8 cellular contexts compared by ENCODE assay signal in the genomic region with DNA sequence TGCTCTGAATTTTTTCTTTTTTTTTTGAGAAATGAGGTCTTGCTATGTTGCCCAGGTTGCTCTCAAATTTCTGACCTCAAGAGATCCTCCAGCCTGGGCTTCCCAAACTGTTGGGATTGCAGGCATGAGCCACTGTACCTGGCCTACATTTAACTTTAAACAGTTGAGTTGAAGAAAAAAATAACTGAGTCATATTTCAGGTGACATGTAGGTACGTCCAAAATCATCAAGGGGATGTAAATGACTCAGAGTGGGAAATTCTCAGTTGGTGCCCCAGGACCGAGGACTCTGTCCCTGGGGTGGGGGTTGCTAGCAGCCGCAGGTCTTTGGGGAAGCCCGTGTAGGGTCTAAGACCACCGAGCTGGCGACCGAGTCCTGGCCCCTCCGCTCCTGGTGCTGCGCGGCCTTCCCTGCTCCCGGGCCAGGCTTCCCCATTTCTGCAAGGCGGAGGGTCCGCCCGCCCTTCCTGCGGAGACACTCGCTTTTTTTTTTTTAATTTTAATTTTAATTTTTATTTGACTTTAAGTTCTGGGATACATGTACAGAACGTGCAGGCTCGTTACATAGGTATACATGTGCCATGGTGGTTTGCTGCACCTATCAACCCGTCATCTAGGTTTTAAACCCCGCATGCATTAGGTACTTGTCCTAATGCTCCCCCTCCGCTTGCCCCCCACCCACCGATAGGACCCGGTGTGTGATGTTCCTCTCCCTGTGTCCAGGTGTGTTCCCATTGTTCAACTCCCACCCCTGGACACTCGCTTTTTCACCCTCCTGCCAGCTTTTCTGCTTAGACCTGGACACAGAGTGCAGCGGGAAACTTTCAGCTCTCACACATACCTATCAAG. TPM values are rescaled to one million over a fixed set of nuclear protein-coding genes. Genes with fewer than 3 reads are reported as not detected.
DNase-seq lines count a peak whose midpoint lies in the region; ATAC-seq and TF ChIP-seq lines count a peak whose summit lies in the region.

No MANE protein-coding gene starts in this region.

- H3K4me1 Mint-ChIP-seq in activated naive CD4-positive, alpha-beta T cell treated with anti-CD3 and anti-CD28 coated beads for 36 hours (ENCODE audit: low read depth): peaks cover 24% of the 10 kb centered on the region
- H3K4me1 Mint-ChIP-seq in activated CD8-positive, alpha-beta T cell treated with anti-CD3 and anti-CD28 coated beads, Interleukin-2, amount 10 ng/mL, durations not matched to agents 7 days and 5 days (ENCODE audit: low read depth): peaks cover 53% of the 10 kb centered on the region

- peak overlapping the region; percentile 71 for H3K27ac Mint-ChIP-seq in activated naive CD4-positive, alpha-beta T cell treated with anti-CD3 and anti-CD28 coated beads for 36 hours
- peak overlapping the region; percentile 73 for H3K27ac Mint-ChIP-seq in activated CD8-positive, alpha-beta T cell treated with anti-CD3 and anti-CD28 coated beads, Interleukin-2, amount 10 ng/mL, durations not matched to agents 7 days and 5 days

- H3K27me3 ChIP-seq in tibial nerve: no peaks in the 10 kb centered on the region

- no peak for DNase-seq in activated naive CD4-positive, alpha-beta T cell treated with anti-CD3 and anti-CD28 coated beads for 36 hours
- DNase-seq in activated naive CD4-positive, alpha-beta T cell (lab: John Stamatoyannopoulos, UW): no peak
- DNase-seq in activated CD8-positive, alpha-beta T cell treated with anti-CD3 and anti-CD28 coated beads, Interleukin-2, amount 10 ng/mL, durations not matched to agents 7 days and 5 days: no peak
- peak; percentile 32 for DNase-seq in kidney tubule cell (ENCODE audit: low spot score)
- no peak for DNase-seq in tibial nerve (ENCODE audit: low spot score in 2 of 2)
- no peak for DNase-seq in NCI-H1417 (lab: John Stamatoyannopoulos, UW)
- DNase-seq in NCI-H345 treated with DMSO at 0.1 percent for 48 hours (lab: John Stamatoyannopoulos, UW; ENCODE audit: unreplicated experiment): no peak

- H3K27ac ChIP-seq in tibial nerve: peak overlapping the region in 2 of 4 donors; percentile 73 to 80

- intact Hi-C loops in activated naive CD4-positive, alpha-beta T cell treated with anti-CD3 and anti-CD28 coated beads for 36 hours (cut with micrococcal nuclease): loop anchor here (1.0 kb wide), 6 partner anchors 14 to 390 kb away; no protein-coding TSS in a partner anchor

- H3K4me3 ChIP-seq in tibial nerve: peak overlapping the region; percentile 27 to 57 (median 48)

- peak overlapping the region; percentile 73 for H3K4me3 Mint-ChIP-seq in activated naive CD4-positive, alpha-beta T cell treated with anti-CD3 and anti-CD28 coated beads for 36 hours
- peak overlapping the region; percentile 77 for H3K4me3 Mint-ChIP-seq in activated CD8-positive, alpha-beta T cell treated with anti-CD3 and anti-CD28 coated beads, Interleukin-2, amount 10 ng/mL, durations not matched to agents 7 days and 5 days

- TF ChIP-seq POLR2A in tibial nerve (IDR thresholded peaks at IDR 0.05): no peak

- no peaks in the 10 kb centered on the region for H3K9me3 Mint-ChIP-seq in activated naive CD4-positive, alpha-beta T cell treated with anti-CD3 and anti-CD28 coated beads for 36 hours
- no peaks in the 10 kb centered on the region for H3K9me3 Mint-ChIP-seq in activated CD8-positive, alpha-beta T cell treated with anti-CD3 and anti-CD28 coated beads, Interleukin-2, amount 10 ng/mL, durations not matched to agents 7 days and 5 days (ENCODE audit: insufficient read depth)

- no peak for TF ChIP-seq CTCF in tibial nerve (IDR thresholded peaks at IDR 0.05)

- no peaks in the 10 kb centered on the region for H3K27me3 Mint-ChIP-seq in activated naive CD4-positive, alpha-beta T cell treated with anti-CD3 and anti-CD28 coated beads for 36 hours (ENCODE audit: low read depth)
- no peaks in the 10 kb centered on the region for H3K27me3 Mint-ChIP-seq in activated CD8-positive, alpha-beta T cell treated with anti-CD3 and anti-CD28 coated beads, Interleukin-2, amount 10 ng/mL, durations not matched to agents 7 days and 5 days (ENCODE audit: low read depth)

- WGBS in tibial nerve, 2 donors: 30 to 35% methylated on average over 25 of the region's 25 CpGs

- no peak for TF ChIP-seq EP300 in tibial nerve (IDR thresholded peaks at IDR 0.05)

- POLR2A ChIA-PET in activated CD8-positive, alpha-beta T cell treated with anti-CD3 and anti-CD28 coated beads, Interleukin-2, amount 10 ng/mL, durations not matched to agents 7 days and 5 days (lab: Charles Lee): interaction anchor here (1.1 to 2.5 kb wide), 7 partner anchors 9 to 257 kb away, joined by 3 to 33 read pairs (median 6); a partner anchor contains a TSS

- no peaks in the 10 kb centered on the region for H3K36me3 ChIP-seq in tibial nerve

- H3K36me3 Mint-ChIP-seq in activated naive CD4-positive, alpha-beta T cell treated with anti-CD3 and anti-CD28 coated beads for 36 hours (ENCODE audit: low read depth): no peaks in the 10 kb centered on the region
- H3K36me3 Mint-ChIP-seq in activated CD8-positive, alpha-beta T cell treated with anti-CD3 and anti-CD28 coated beads, Interleukin-2, amount 10 ng/mL, durations not matched to agents 7 days and 5 days (ENCODE audit: low read depth): no peaks in the 10 kb centered on the region

- H3K4me1 ChIP-seq in tibial nerve: peaks cover 0 to 29% (median 5%) of the 10 kb centered on the region in 4 donors

- CTCF ChIA-PET in activated naive CD4-positive, alpha-beta T cell treated with anti-CD3 and anti-CD28 coated beads for 36 hours (lab: Charles Lee): interaction anchor here (0.6 to 2.8 kb wide), 63 partner anchors 8 to 465 kb away, joined by 3 to 48 read pairs (median 5); a partner anchor contains a TSS
- CTCF ChIA-PET in activated CD8-positive, alpha-beta T cell treated with anti-CD3 and anti-CD28 coated beads, Interleukin-2, amount 10 ng/mL, durations not matched to agents 7 days and 5 days (lab: Charles Lee): interaction anchor here (0.6 to 4.2 kb wide), 75 partner anchors 7 to 1481 kb away, joined by 3 to 100 read pairs (median 5); a partner anchor contains a TSS

- no peaks in the 10 kb centered on the region for H3K9me3 ChIP-seq in tibial nerve

- no peak for ATAC-seq in activated CD8-positive, alpha-beta T cell treated with anti-CD3 and anti-CD28 coated beads, Interleukin-2, amount 10 ng/mL, durations not matched to agents 7 days and 5 days
- ATAC-seq in HG02885 (IDR thresholded peaks at IDR 0.05; ENCODE audit: poor library complexity, unreplicated experiment): no peak

RNA-seq across cellular contexts. Expression of a gene that starts 12.7 kb away (rescaled TPM):
- total RNA-seq in activated naive CD4-positive, alpha-beta T cell treated with anti-CD3 and anti-CD28 coated beads for 36 hours: 10 to 100 TPM; 25.1 to 27.2 TPM
- total RNA-seq in activated CD8-positive, alpha-beta T cell treated with anti-CD3 and anti-CD28 coated beads, Interleukin-2, amount 10 ng/mL, durations not matched to agents 7 days and 5 days: 10 to 100 TPM; 56.1 to 59.1 TPM
- 10 to 100 TPM; 17.8 to 36.7 (median 26.7) TPM for total RNA-seq in tibial nerve
